Comparison of ENCODE assay signal across 1 cellular context in the genomic region with DNA sequence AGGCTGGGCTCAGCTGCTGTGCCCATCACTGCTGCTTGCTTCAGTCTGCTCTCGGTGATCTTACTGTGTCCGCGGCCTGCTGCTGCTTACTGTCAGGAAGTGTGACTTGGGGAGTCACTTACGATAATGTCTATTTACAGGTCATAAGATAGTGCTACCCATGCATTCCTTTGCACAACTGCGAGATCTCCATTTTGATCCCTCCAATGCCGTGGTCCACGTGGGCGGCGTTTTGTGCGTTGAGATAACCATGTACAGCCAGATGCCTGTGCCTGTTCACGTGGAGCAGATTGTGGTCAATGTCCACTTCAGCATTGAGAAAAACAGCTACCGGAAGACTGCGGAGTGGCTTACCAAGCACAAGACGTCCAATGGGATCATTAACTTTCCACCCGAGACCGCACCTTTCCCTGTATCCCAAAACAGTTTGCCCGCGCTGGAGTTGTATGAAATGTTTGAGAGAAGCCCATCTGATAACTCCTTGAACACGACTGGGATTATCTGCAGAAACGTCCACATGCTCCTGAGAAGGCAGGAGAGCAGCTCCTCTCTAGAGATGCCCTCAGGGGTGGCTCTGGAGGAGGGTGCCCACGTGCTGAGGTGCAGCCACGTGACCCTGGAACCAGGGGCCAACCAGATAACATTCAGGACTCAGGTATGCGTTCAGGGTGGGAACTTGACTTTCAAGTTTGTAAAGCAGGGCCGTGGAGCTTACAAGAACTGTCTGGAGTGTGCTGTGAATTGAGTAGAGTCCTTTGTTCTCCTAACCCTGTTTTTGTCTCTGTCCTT.
TF ChIP-seq lines count a peak whose summit lies in the region.

No MANE protein-coding gene starts in this region.

TF ChIP-seq in K562, 482 proteins besides CTCF, POLR2A, EP300 and RAD21 (continued from another document):
- TF ChIP-seq, protein P1, sequence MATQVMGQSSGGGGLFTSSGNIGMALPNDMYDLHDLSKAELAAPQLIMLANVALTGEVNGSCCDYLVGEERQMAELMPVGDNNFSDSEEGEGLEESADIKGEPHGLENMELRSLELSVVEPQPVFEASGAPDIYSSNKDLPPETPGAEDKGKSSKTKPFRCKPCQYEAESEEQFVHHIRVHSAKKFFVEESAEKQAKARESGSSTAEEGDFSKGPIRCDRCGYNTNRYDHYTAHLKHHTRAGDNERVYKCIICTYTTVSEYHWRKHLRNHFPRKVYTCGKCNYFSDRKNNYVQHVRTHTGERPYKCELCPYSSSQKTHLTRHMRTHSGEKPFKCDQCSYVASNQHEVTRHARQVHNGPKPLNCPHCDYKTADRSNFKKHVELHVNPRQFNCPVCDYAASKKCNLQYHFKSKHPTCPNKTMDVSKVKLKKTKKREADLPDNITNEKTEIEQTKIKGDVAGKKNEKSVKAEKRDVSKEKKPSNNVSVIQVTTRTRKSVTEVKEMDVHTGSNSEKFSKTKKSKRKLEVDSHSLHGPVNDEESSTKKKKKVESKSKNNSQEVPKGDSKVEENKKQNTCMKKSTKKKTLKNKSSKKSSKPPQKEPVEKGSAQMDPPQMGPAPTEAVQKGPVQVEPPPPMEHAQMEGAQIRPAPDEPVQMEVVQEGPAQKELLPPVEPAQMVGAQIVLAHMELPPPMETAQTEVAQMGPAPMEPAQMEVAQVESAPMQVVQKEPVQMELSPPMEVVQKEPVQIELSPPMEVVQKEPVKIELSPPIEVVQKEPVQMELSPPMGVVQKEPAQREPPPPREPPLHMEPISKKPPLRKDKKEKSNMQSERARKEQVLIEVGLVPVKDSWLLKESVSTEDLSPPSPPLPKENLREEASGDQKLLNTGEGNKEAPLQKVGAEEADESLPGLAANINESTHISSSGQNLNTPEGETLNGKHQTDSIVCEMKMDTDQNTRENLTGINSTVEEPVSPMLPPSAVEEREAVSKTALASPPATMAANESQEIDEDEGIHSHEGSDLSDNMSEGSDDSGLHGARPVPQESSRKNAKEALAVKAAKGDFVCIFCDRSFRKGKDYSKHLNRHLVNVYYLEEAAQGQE (CRISPR knock-in tag; IDR thresholded peaks at IDR 0.05; ENCODE audit: low read depth) = no peak; the same call in 1 of the 2 replicates
- TF ChIP-seq CBFA2T3 (IDR thresholded peaks at IDR 0.05) (peak; percentile 56), TAF15 (IDR thresholded peaks at IDR 0.05; ENCODE audit: low read depth, low read length) (no peak), HNRNPH1 (optimal IDR thresholded peaks at IDR 0.05; ENCODE audit: low read depth, low read length) (no peak), PRMT5 (CRISPR knock-in tag; IDR thresholded peaks at IDR 0.05) (no peak), ZNF143 (CRISPR knock-in tag; IDR thresholded peaks at IDR 0.05) (no peak), DIDO1 (tag; IDR thresholded peaks at IDR 0.05; ENCODE audit: low read depth) (no peak), XRCC4 (IDR thresholded peaks at IDR 0.05; ENCODE audit: extremely low read depth, insufficient read depth, insufficient read length) (no peak), DDX20 (tag; IDR thresholded peaks at IDR 0.05; ENCODE audit: low read depth) (no peak), FOXA3 (CRISPR knock-in tag; conservative IDR thresholded peaks at IDR 0.05 in 1 of 2, IDR thresholded peaks at IDR 0.05 in 1 of 2) (no peak; a peak in 1 of 4 replicates), ZNF212 (CRISPR knock-in tag; IDR thresholded peaks at IDR 0.05) (no peak), ZNF785 (CRISPR knock-in tag; IDR thresholded peaks at IDR 0.05) (no peak), MTA1 (IDR thresholded peaks at IDR 0.05; ENCODE audit: borderline replicate concordance) (no peak), RBM15 (IDR thresholded peaks at IDR 0.05; ENCODE audit: insufficient read depth, low read length) (no peak), ZNF780A (CRISPR knock-in tag; IDR thresholded peaks at IDR 0.05) (no peak), MYBL2 (IDR thresholded peaks at IDR 0.05; ENCODE audit: low read depth) (no peak), MYBL2 (CRISPR knock-in tag; IDR thresholded peaks at IDR 0.05; ENCODE audit: borderline replicate concordance) (no peak), MYC (IDR thresholded peaks at IDR 0.05; ENCODE audit: low read depth, low read length) (peak; percentile 36; the same call in 1 of the 2 replicates), MYC (CRISPR knock-in tag; IDR thresholded peaks at IDR 0.05; ENCODE audit: borderline replicate concordance, low read depth) (no peak), SRSF3 (IDR thresholded peaks at IDR 0.05; ENCODE audit: insufficient read depth, low read length) (no peak), GATA2 (CRISPR knock-in tag; IDR thresholded peaks at IDR 0.05) (no peak), NELFE (IDR thresholded peaks at IDR 0.05; ENCODE audit: insufficient read depth, insufficient read length) (no peak), ZNF707 (CRISPR knock-in tag; conservative IDR thresholded peaks at IDR 0.05) (no peak), TEAD4 (IDR thresholded peaks at IDR 0.05; ENCODE audit: low read length) (0 out of 2 replicates have a peak, but pooled peaks have one; percentile 14), TEAD4 (CRISPR knock-in tag; IDR thresholded peaks at IDR 0.05; ENCODE audit: borderline replicate concordance) (no peak), NFXL1 (CRISPR knock-in tag; IDR thresholded peaks at IDR 0.05) (no peak), HCFC1 (IDR thresholded peaks at IDR 0.05; ENCODE audit: low read depth, low read length) (no peak)
- TF ChIP-seq, protein P2, sequence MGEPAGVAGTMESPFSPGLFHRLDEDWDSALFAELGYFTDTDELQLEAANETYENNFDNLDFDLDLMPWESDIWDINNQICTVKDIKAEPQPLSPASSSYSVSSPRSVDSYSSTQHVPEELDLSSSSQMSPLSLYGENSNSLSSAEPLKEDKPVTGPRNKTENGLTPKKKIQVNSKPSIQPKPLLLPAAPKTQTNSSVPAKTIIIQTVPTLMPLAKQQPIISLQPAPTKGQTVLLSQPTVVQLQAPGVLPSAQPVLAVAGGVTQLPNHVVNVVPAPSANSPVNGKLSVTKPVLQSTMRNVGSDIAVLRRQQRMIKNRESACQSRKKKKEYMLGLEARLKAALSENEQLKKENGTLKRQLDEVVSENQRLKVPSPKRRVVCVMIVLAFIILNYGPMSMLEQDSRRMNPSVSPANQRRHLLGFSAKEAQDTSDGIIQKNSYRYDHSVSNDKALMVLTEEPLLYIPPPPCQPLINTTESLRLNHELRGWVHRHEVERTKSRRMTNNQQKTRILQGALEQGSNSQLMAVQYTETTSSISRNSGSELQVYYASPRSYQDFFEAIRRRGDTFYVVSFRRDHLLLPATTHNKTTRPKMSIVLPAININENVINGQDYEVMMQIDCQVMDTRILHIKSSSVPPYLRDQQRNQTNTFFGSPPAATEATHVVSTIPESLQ (CRISPR knock-in tag; IDR thresholded peaks at IDR 0.05) = no peak
- TF ChIP-seq, protein P3, sequence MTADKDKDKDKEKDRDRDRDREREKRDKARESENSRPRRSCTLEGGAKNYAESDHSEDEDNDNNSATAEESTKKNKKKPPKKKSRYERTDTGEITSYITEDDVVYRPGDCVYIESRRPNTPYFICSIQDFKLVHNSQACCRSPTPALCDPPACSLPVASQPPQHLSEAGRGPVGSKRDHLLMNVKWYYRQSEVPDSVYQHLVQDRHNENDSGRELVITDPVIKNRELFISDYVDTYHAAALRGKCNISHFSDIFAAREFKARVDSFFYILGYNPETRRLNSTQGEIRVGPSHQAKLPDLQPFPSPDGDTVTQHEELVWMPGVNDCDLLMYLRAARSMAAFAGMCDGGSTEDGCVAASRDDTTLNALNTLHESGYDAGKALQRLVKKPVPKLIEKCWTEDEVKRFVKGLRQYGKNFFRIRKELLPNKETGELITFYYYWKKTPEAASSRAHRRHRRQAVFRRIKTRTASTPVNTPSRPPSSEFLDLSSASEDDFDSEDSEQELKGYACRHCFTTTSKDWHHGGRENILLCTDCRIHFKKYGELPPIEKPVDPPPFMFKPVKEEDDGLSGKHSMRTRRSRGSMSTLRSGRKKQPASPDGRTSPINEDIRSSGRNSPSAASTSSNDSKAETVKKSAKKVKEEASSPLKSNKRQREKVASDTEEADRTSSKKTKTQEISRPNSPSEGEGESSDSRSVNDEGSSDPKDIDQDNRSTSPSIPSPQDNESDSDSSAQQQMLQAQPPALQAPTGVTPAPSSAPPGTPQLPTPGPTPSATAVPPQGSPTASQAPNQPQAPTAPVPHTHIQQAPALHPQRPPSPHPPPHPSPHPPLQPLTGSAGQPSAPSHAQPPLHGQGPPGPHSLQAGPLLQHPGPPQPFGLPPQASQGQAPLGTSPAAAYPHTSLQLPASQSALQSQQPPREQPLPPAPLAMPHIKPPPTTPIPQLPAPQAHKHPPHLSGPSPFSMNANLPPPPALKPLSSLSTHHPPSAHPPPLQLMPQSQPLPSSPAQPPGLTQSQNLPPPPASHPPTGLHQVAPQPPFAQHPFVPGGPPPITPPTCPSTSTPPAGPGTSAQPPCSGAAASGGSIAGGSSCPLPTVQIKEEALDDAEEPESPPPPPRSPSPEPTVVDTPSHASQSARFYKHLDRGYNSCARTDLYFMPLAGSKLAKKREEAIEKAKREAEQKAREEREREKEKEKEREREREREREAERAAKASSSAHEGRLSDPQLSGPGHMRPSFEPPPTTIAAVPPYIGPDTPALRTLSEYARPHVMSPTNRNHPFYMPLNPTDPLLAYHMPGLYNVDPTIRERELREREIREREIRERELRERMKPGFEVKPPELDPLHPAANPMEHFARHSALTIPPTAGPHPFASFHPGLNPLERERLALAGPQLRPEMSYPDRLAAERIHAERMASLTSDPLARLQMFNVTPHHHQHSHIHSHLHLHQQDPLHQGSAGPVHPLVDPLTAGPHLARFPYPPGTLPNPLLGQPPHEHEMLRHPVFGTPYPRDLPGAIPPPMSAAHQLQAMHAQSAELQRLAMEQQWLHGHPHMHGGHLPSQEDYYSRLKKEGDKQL (CRISPR knock-in tag; IDR thresholded peaks at IDR 0.05; ENCODE audit: borderline replicate concordance) = no peak
- TF ChIP-seq, protein P4, sequence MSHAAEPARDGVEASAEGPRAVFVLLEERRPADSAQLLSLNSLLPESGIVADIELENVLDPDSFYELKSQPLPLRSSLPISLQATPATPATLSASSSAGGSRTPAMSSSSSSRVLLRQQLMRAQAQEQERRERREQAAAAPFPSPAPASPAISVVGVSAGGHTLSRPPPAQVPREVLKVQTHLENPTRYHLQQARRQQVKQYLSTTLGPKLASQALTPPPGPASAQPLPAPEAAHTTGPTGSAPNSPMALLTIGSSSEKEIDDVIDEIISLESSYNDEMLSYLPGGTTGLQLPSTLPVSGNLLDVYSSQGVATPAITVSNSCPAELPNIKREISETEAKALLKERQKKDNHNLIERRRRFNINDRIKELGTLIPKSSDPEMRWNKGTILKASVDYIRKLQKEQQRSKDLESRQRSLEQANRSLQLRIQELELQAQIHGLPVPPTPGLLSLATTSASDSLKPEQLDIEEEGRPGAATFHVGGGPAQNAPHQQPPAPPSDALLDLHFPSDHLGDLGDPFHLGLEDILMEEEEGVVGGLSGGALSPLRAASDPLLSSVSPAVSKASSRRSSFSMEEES (CRISPR knock-in tag; IDR thresholded peaks at IDR 0.05) = peak; percentile 24; the same call in 1 of the 2 replicates
- TF ChIP-seq, protein P5, sequence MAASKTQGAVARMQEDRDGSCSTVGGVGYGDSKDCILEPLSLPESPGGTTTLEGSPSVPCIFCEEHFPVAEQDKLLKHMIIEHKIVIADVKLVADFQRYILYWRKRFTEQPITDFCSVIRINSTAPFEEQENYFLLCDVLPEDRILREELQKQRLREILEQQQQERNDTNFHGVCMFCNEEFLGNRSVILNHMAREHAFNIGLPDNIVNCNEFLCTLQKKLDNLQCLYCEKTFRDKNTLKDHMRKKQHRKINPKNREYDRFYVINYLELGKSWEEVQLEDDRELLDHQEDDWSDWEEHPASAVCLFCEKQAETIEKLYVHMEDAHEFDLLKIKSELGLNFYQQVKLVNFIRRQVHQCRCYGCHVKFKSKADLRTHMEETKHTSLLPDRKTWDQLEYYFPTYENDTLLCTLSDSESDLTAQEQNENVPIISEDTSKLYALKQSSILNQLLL (CRISPR knock-in tag; IDR thresholded peaks at IDR 0.05; ENCODE audit: borderline replicate concordance) = no peak
